Comparison of ENCODE assay signal across 1 cellular context in genomic region chr11:133824593-133824992, GRCh38.
TF ChIP-seq lines count a peak whose summit lies in the region.

No MANE protein-coding gene starts in this region.

TF ChIP-seq in GM23338, 12 proteins besides CTCF, POLR2A, EP300 and RAD21 (continued from another document):
- TF ChIP-seq ZNF462 (CRISPR knock-in tag; IDR thresholded peaks at IDR 0.05) (no peak), NANOG (IDR thresholded peaks at IDR 0.05; ENCODE audit: borderline replicate concordance) (no peak), JUNB (IDR thresholded peaks at IDR 0.05; ENCODE audit: unreplicated experiment) (no peak)
TF ChIP-seq in GM23338: peak in this region for 0.
